In the genomic region with DNA sequence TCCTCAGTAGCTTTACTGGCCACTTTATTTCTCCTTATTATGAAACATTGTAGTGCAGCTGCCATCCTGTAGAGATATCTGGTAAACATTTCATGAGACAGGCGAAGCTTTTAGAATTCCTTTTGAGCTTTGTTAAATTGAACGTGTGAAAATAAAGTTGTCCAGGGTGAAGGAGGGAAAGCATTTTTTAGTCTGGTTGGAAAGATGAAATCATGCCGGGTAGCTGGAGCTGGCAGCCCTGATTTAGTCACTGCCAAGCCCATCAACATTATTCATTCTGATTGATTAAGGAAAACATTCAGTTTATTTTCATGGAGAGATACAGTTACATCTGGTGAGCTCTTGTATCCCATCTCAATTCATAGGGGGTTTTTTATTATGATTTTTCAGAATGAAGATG, we compare ENCODE assay signal across 21 cellular contexts.
"Had no signal": no experiment of that assay in that cellular context is flagged by ENCODE, and none has a peak within 500 bp of the region (broad histone marks: within the 10 kb centered on the region; RNA-seq: fewer than 3 reads in every experiment).

No MANE protein-coding gene starts in this region.

- H3K9me3 ChIP-seq: ovary, sigmoid colon, thyroid gland had no signal

- H3K27ac ChIP-seq: coronary artery, heart left ventricle, ovary, right atrium auricular region, sigmoid colon, suprapubic skin, thyroid gland had no signal

- H3K4me3 Mint-ChIP-seq: endodermal cell; naive thymus-derived CD4-positive, alpha-beta T cell; stimulated activated effector memory CD8-positive, alpha-beta T cell treated with anti-CD3 and anti-CD28 coated beads, Interleukin-12 subunit alpha, Interleukin-12 subunit beta, amount 100 ng/mL, for 72 hours; type B pancreatic cell had no signal

- H3K4me1 Mint-ChIP-seq: endodermal cell; naive thymus-derived CD4-positive, alpha-beta T cell; stimulated activated effector memory CD8-positive, alpha-beta T cell treated with anti-CD3 and anti-CD28 coated beads, Interleukin-12 subunit alpha, Interleukin-12 subunit beta, amount 100 ng/mL, for 72 hours had no signal

- ATAC-seq: heart left ventricle; left lobe of liver; naive thymus-derived CD4-positive, alpha-beta T cell; stimulated activated effector memory CD8-positive, alpha-beta T cell treated with anti-CD3 and anti-CD28 coated beads, Interleukin-12 subunit alpha, Interleukin-12 subunit beta, amount 100 ng/mL, for 72 hours; stimulated activated naive CD8-positive, alpha-beta T cell treated with anti-CD3 and anti-CD28 coated beads, Interleukin-15, Interleukin-2, amounts not matched to agents 100 U/mL and 50 U/mL, for 24 hours had no signal

- H3K4me1 ChIP-seq: heart left ventricle, right atrium auricular region, suprapubic skin, thyroid gland had no signal

- DNase-seq: effector CD4-positive, alpha-beta T cell; endodermal cell; erythroblast; heart left ventricle; hypothalamus; mammary epithelial cell; midbrain; naive thymus-derived CD4-positive, alpha-beta T cell; ovary; sigmoid colon; small intestine; stimulated activated CD4-positive, alpha-beta T cell treated with anti-CD3 and anti-CD28 coated beads, Interleukin-2, amount 100 ng/mL, for 48 hours; stimulated activated CD8-positive, alpha-beta memory T cell treated with anti-CD3 and anti-CD28 coated beads, Interleukin-4, amount 100 ng/mL, for 48 hours; stimulated activated naive CD8-positive, alpha-beta T cell treated with anti-CD3 and anti-CD28 coated beads, Interleukin-15, Interleukin-2, amounts not matched to agents 100 U/mL and 50 U/mL, for 24 hours; thyroid gland had no signal

- H3K4me3 ChIP-seq: coronary artery, heart left ventricle, ovary, right atrium auricular region, sigmoid colon, suprapubic skin, thyroid gland had no signal

- H3K36me3 Mint-ChIP-seq: naive thymus-derived CD4-positive, alpha-beta T cell; stimulated activated effector memory CD8-positive, alpha-beta T cell treated with anti-CD3 and anti-CD28 coated beads, Interleukin-12 subunit alpha, Interleukin-12 subunit beta, amount 100 ng/mL, for 72 hours had no signal

- H3K36me3 ChIP-seq: heart left ventricle, ovary, right atrium auricular region, sigmoid colon, suprapubic skin, thyroid gland had no signal

- H3K27ac Mint-ChIP-seq: endodermal cell; naive thymus-derived CD4-positive, alpha-beta T cell; stimulated activated effector memory CD8-positive, alpha-beta T cell treated with anti-CD3 and anti-CD28 coated beads, Interleukin-12 subunit alpha, Interleukin-12 subunit beta, amount 100 ng/mL, for 72 hours; type B pancreatic cell had no signal

- H3K27me3 ChIP-seq: heart left ventricle, ovary, right atrium auricular region, sigmoid colon, suprapubic skin, thyroid gland had no signal

- H3K27me3 Mint-ChIP-seq: naive thymus-derived CD4-positive, alpha-beta T cell had no signal
